In the genomic region with DNA sequence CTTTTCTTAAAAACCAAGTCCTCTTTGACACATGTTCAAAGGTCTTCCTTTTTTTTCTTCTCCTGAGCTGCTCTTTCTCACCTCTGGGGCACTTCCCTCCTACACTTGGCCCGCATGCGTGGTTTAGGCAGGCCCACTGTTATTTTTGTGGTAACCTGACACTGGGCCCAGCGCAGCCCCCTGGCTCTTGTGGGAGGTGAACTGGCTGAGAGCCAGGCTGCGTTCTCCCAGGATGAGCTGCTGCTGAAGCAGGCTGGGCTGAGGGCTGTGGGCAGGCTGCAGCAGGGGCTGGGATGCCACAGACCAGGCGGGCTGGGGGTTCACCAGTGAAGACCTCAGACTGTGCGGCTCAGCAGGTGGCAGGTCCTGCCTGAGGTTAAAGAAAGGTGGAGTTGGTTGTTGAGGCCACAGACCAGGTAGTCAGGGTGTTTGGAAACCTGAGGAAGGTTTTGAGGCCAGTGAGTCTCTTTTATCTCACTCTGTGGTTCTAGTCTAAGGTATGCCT, we compare ENCODE assay signal across 8 cellular contexts.
A peak's percentile ranks its signal among the peaks of the same experiment; 100 is the strongest.
DNase-seq lines count a peak whose midpoint lies in the region; ATAC-seq, FAIRE-seq and TF ChIP-seq lines count a peak whose summit lies in the region.

No MANE protein-coding gene starts in this region.

- intact Hi-C loops in gastrocnemius medialis (cut with DNase I; ENCODE audit: low total_unique reads), result no loop called here

- H3K27ac ChIP-seq in gastrocnemius medialis, result peak overlapping the region; percentile 81 to 90 (median 83)

- H3K9me3 Mint-ChIP-seq in activated naive CD4-positive, alpha-beta T cell treated with anti-CD3 and anti-CD28 coated beads, Interleukin-2, amount 50 U/mL, for 72 hours, result no peaks in the 10 kb centered on the region

- no peak overlapping the region for H3K4me3 ChIP-seq in gastrocnemius medialis

- in situ Hi-C loops in gastrocnemius medialis (cut with MboI; ENCODE audit: low sequenced_read_pairs in 4 of 4), result no loop called here
- in situ Hi-C loops in GM13976 (cut with MboI; ENCODE audit: low sequenced_read_pairs, unreplicated experiment), result no loop called here

- no peaks in the 10 kb centered on the region for H3K36me3 ChIP-seq in gastrocnemius medialis

- TF ChIP-seq CTCF in gastrocnemius medialis (IDR thresholded peaks at IDR 0.05 in 4 of 5, conservative IDR thresholded peaks at IDR 0.05 in 1 of 5) (peak in 3 of 5 experiments; percentile 8 to 17 (median 15)), GM13976 (IDR thresholded peaks at IDR 0.05; ENCODE audit: borderline replicate concordance, control extremely low read depth, extremely low read depth, insufficient read depth, missing control alignments) (no peak)

- peaks cover 74 to 93% of the 10 kb centered on the region in 2 donors for H3K4me1 ChIP-seq in gastrocnemius medialis

- FAIRE-seq in HTR-8/SVneo (lab: Jason Lieb, UNC), result no peak

- peak in 1 of 2 donors; percentile 13 for TF ChIP-seq POLR2A in gastrocnemius medialis (IDR thresholded peaks at IDR 0.05)

- peak; percentile 29 to 45 for ATAC-seq in gastrocnemius medialis
- no peak for ATAC-seq in left lobe of liver
- no peak for ATAC-seq in activated naive CD4-positive, alpha-beta T cell treated with anti-CD3 and anti-CD28 coated beads, Interleukin-2, amount 50 U/mL, for 72 hours

- no peak overlapping the region for H3K27ac Mint-ChIP-seq in activated naive CD4-positive, alpha-beta T cell treated with anti-CD3 and anti-CD28 coated beads, Interleukin-2, amount 50 U/mL, for 72 hours

- H3K9me3 ChIP-seq in gastrocnemius medialis, result no peaks in the 10 kb centered on the region

- H3K36me3 Mint-ChIP-seq in activated naive CD4-positive, alpha-beta T cell treated with anti-CD3 and anti-CD28 coated beads, Interleukin-2, amount 50 U/mL, for 72 hours, result no peaks in the 10 kb centered on the region

- DNase-seq in HTR-8/SVneo (ENCODE audit: insufficient read length, low spot score), result peak; percentile 91
- peak; percentile 86 for DNase-seq in NCI-H82 (lab: John Stamatoyannopoulos, UW)
- DNase-seq in fibroblast of the conjunctiva (ENCODE audit: low read depth), result peak; percentile 77
- peak; percentile 42 to 87 for DNase-seq in gastrocnemius medialis
- no peak for DNase-seq in GM13976 (ENCODE audit: low spot score)
- no peak for DNase-seq in left lobe of liver (ENCODE audit: low spot score)
- DNase-seq in activated naive CD4-positive, alpha-beta T cell treated with anti-CD3 and anti-CD28 coated beads, Interleukin-2, amount 50 U/mL, for 72 hours (ENCODE audit: low spot score in 2 of 2), result no peak
- DNase-seq in cortex of kidney (lab: John Stamatoyannopoulos, UW), result no peak

- no peaks in the 10 kb centered on the region for H3K27me3 ChIP-seq in gastrocnemius medialis

Comparison
In these comparisons a context has a peak if more than half of its experiments do, and no peak if none do; other contexts are left out.
1. DNase-seq: peak in HTR-8/SVneo (single experiment), NCI-H82 (single experiment), fibroblast of the conjunctiva (single experiment) and gastrocnemius medialis (2 of 2); none in GM13976 (single experiment), left lobe of liver (single experiment), activated naive CD4-positive, alpha-beta T cell treated with anti-CD3 and anti-CD28 coated beads, Interleukin-2, amount 50 U/mL, for 72 hours (0 of 2) and cortex of kidney (single experiment).
2. ATAC-seq: peak in gastrocnemius medialis (2 of 2); none in left lobe of liver (single experiment) and activated naive CD4-positive, alpha-beta T cell treated with anti-CD3 and anti-CD28 coated beads, Interleukin-2, amount 50 U/mL, for 72 hours (0 of 2).